Comparison of ENCODE assay signal across 8 cellular contexts in the genomic region with DNA sequence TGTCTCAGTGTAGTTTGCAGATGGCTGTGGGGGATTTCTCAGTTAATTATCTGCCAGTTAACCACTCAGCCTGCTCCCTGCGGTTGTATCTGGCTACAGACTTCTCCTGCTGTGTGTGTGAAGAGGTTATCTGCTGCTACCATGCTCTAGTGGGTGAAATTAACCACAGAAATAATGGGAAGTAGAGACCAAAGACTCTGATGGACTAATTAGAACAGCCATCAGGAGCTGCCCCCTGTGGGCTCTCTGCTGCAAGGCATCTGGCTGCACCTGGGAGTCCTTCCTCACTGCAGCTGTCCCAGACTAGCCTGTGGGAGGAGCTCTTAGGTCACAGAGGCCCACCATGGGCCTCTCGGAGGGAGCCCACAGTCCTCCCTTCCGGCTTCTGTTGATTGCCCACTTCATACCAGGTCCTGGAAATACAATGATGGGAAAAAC.
DNase-seq lines count a peak whose midpoint lies in the region; ATAC-seq and TF ChIP-seq lines count a peak whose summit lies in the region.

No MANE protein-coding gene starts in this region.

- peak; percentile 33 for TF ChIP-seq CTCF in epithelial cell of esophagus (IDR thresholded peaks at IDR 0.05; ENCODE audit: insufficient read depth, low read depth, low read length, missing control alignments)

- no peaks in the 10 kb centered on the region for H3K9me3 Mint-ChIP-seq in activated naive CD4-positive, alpha-beta T cell treated with anti-CD3 and anti-CD28 coated beads for 36 hours

- intact Hi-C loops in activated naive CD4-positive, alpha-beta T cell treated with anti-CD3 and anti-CD28 coated beads for 36 hours (cut with micrococcal nuclease): no loop called here

- CTCF ChIA-PET in activated naive CD4-positive, alpha-beta T cell treated with anti-CD3 and anti-CD28 coated beads for 36 hours (lab: Charles Lee): interaction anchor here (1.0 to 1.3 kb wide), 2 partner anchors 12 to 161 kb away, joined by 3 read pairs; no protein-coding TSS in a partner anchor

- H3K27me3 Mint-ChIP-seq in activated naive CD4-positive, alpha-beta T cell treated with anti-CD3 and anti-CD28 coated beads for 36 hours (ENCODE audit: low read depth): no peaks in the 10 kb centered on the region

- no peak overlapping the region for H3K4me3 ChIP-seq in epithelial cell of esophagus (ENCODE audit: low read length)

- DNase-seq in DMS 273 (lab: John Stamatoyannopoulos, UW; ENCODE audit: unreplicated experiment) (peak; percentile 74), HCEC 1CT (peak; percentile 38), NCI-H2227 treated with DMSO at 0.1 percent for 48 hours (lab: John Stamatoyannopoulos, UW) (peak; percentile 74), epithelial cell of esophagus (ENCODE audit: low read depth) (peak; percentile 34), GM19240 (ENCODE audit: insufficient read length, low spot score) (no peak)
- no peak for DNase-seq in activated CD4-positive, alpha-beta T cell treated with anti-CD3 and anti-CD28 coated beads for 48 hours
- DNase-seq in activated naive CD4-positive, alpha-beta T cell treated with anti-CD3 and anti-CD28 coated beads for 36 hours: no peak

- no peaks in the 10 kb centered on the region for H3K36me3 Mint-ChIP-seq in activated naive CD4-positive, alpha-beta T cell treated with anti-CD3 and anti-CD28 coated beads for 36 hours (ENCODE audit: low read depth)

- H3K4me3 Mint-ChIP-seq in activated naive CD4-positive, alpha-beta T cell treated with anti-CD3 and anti-CD28 coated beads for 36 hours: no peak overlapping the region

- no peak overlapping the region for H3K27ac Mint-ChIP-seq in activated naive CD4-positive, alpha-beta T cell treated with anti-CD3 and anti-CD28 coated beads for 36 hours

- H3K4me1 Mint-ChIP-seq in activated naive CD4-positive, alpha-beta T cell treated with anti-CD3 and anti-CD28 coated beads for 36 hours (ENCODE audit: low read depth): no peaks in the 10 kb centered on the region

- no peak for ATAC-seq in HG02588 (IDR thresholded peaks at IDR 0.05; ENCODE audit: unreplicated experiment)

Comparison
In these comparisons a context has a peak if more than half of its experiments do, and no peak if none do; other contexts are left out.
1. DNase-seq: peak in DMS 273 (single experiment), HCEC 1CT (single experiment), NCI-H2227 treated with DMSO at 0.1 percent for 48 hours (single experiment) and epithelial cell of esophagus (single experiment); none in GM19240 (single experiment), activated CD4-positive, alpha-beta T cell treated with anti-CD3 and anti-CD28 coated beads for 48 hours (single experiment) and activated naive CD4-positive, alpha-beta T cell treated with anti-CD3 and anti-CD28 coated beads for 36 hours (single experiment).